8 cellular contexts compared by ENCODE assay signal in the genomic region with DNA sequence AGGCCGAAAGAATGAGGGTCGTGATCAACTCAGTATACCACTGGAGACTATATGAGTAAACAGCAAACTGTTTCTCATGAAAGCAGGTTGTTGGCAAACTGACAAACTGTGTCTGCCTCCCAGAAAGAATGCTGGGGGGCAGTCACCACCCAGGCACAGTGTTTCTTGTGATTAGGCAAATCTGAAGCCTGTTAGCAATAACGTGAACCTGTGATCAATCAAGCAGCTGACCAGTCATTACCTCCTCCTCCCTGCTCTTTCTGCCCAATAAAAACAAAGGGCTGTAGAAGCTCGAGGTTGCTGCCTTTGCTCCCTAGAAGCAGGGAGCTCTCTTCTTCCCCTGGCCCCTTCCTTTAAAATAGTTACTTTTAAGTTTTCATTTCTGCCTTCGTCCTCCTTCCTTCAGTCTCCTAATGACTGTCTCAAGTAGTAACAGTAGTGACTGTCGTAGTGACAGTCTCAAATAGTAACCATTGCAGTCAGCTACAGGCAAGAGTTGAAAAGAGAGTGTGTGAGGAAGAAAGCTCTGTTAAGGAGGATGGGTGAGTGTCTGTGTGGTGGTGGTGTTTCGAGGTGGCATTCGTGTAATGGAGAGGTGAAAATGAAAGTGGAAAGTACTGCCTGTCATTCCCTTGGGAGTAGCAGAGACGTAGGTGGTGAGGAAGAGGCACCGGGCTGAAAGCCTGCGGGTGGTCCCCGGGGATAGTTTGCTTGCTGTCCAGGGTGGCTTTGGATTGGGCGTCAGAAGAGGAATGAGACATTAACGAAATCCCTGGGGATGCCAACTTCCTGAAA. TPM values are rescaled to one million over a fixed set of nuclear protein-coding genes. Genes with fewer than 3 reads are reported as not detected.
DNase-seq lines count a peak whose midpoint lies in the region; ATAC-seq and TF ChIP-seq lines count a peak whose summit lies in the region.

No MANE protein-coding gene starts in this region.

- no peaks in the 10 kb centered on the region for H3K79me2 ChIP-seq in DND-41 (ENCODE audit: insufficient read depth, low read length)
- no peaks in the 10 kb centered on the region for H3K79me2 ChIP-seq in MM.1S (ENCODE audit: low read length)

- H3K4me3 ChIP-seq in DND-41 (ENCODE audit: low read depth in 1 of 2, low read length in 2 of 2): peak overlapping the region in 1 of 2 experiments; percentile 57; a peak in 3 of 4 replicates
- H3K4me3 ChIP-seq in MM.1S (ENCODE audit: low read length): peak overlapping the region; percentile 12; the same call in 1 of the 2 replicates
- H3K4me3 ChIP-seq in fibroblast of the aortic adventitia (ENCODE audit: low read depth, low read length): peak overlapping the region; percentile 35
- peak overlapping the region; percentile 69 for H3K4me3 ChIP-seq in thoracic aorta

- H3K9me2 ChIP-seq in MM.1S (replicated peaks; ENCODE audit: insufficient read depth, low read length): no peaks in the 10 kb centered on the region

- H3K4me2 ChIP-seq in DND-41 (ENCODE audit: insufficient read depth, low read length): peak overlapping the region; percentile 74
- H3K4me2 ChIP-seq in MM.1S (ENCODE audit: low read depth, low read length): peak overlapping the region; percentile 35

- H3K9me3 ChIP-seq in DND-41 (ENCODE audit: insufficient read depth, low read length, severe bottlenecking) (no peaks in the 10 kb centered on the region), MM.1S (replicated peaks; ENCODE audit: insufficient read depth, low read length) (no peaks in the 10 kb centered on the region), thoracic aorta (no peaks in the 10 kb centered on the region)

- ATAC-seq in DND-41 (ENCODE audit: insufficient read depth, low read depth) (peak; percentile 88), GM21576 (IDR thresholded peaks at IDR 0.05; ENCODE audit: unreplicated experiment) (peak; percentile 49), thoracic aorta (ENCODE audit: insufficient number of reproducible peaks, low FRiP score, low read depth) (no peak)

- no peaks in the 10 kb centered on the region for H3K4me1 Mint-ChIP-seq in Calu3 (ENCODE audit: low read depth, unreplicated experiment)

- H3K9ac ChIP-seq in DND-41 (ENCODE audit: low read depth, low read length) (peak overlapping the region; percentile 38), MM.1S (ENCODE audit: low read length) (no peak overlapping the region; the same call in 1 of the 2 replicates)

- BruUV-seq in Calu3 (replicated peaks; lab: Mats Ljungman, UMichigan): no TSS peak

- CTCF ChIA-PET in Calu3 (lab: Charles Lee) (interaction anchor here (0.5 to 1.2 kb wide), 3 partner anchors 9 to 187 kb away, joined by 3 to 11 read pairs (median 5); no protein-coding TSS in a partner anchor), GM10248 (lab: Yijun Ruan, JAX) (interaction anchor here (0.9 to 2.4 kb wide), 4 partner anchors 9 to 32 kb away, joined by 3 to 8 read pairs (median 5); no protein-coding TSS in a partner anchor)

- H2AFZ ChIP-seq in DND-41 (ENCODE audit: low read depth, low read length) (peak overlapping the region; percentile 73), MM.1S (ENCODE audit: low read length) (no peak overlapping the region)

- H3K27ac ChIP-seq in DND-41 (ENCODE audit: low read length) (peak overlapping the region; percentile 63), MM.1S (ENCODE audit: low read length) (no peak overlapping the region), thoracic aorta (peak overlapping the region; percentile 21 to 44)

- no peak overlapping the region for H3K27ac Mint-ChIP-seq in Calu3 (ENCODE audit: unreplicated experiment)

- POLR2A ChIA-PET in GM10248 (lab: Yijun Ruan, JAX): no interaction called here

- no peak for TF ChIP-seq CTCF in DND-41 (IDR thresholded peaks at IDR 0.05; ENCODE audit: borderline replicate concordance, extremely low read depth, low read length, poor library complexity, severe bottlenecking)
- TF ChIP-seq CTCF in MM.1S (IDR thresholded peaks at IDR 0.05; ENCODE audit: low read length): no peak
- no peak for TF ChIP-seq CTCF in fibroblast of the aortic adventitia (IDR thresholded peaks at IDR 0.05; ENCODE audit: insufficient read depth, low read length)
- TF ChIP-seq CTCF in thoracic aorta (IDR thresholded peaks at IDR 0.05): no peak
- TF ChIP-seq CTCF in Calu3 (IDR thresholded peaks at IDR 0.05; ENCODE audit: unreplicated experiment): no peak
- no peak for TF ChIP-seq CTCF in GM10248 (IDR thresholded peaks at IDR 0.05; ENCODE audit: control extremely low read depth, extremely low read depth, low read depth, missing control alignments)

- no peaks in the 10 kb centered on the region for H3K36me3 Mint-ChIP-seq in Calu3 (ENCODE audit: insufficient read depth, unreplicated experiment)

- no peak overlapping the region for H3K4me3 Mint-ChIP-seq in Calu3 (ENCODE audit: low read depth, unreplicated experiment)

- H3K36me3 ChIP-seq in DND-41 (ENCODE audit: insufficient read depth, low read length) (no peaks in the 10 kb centered on the region), MM.1S (replicated peaks; ENCODE audit: insufficient read depth, low read length) (no peaks in the 10 kb centered on the region), thoracic aorta (no peaks in the 10 kb centered on the region)

- no peaks in the 10 kb centered on the region for H3F3A ChIP-seq in MM.1S (ENCODE audit: insufficient read depth, low read length)

- no peaks in the 10 kb centered on the region for H3K27me3 Mint-ChIP-seq in Calu3 (ENCODE audit: unreplicated experiment)

- no peaks in the 10 kb centered on the region for H3K9me3 Mint-ChIP-seq in Calu3 (ENCODE audit: low read depth, unreplicated experiment)

- H4K20me1 ChIP-seq in DND-41 (ENCODE audit: insufficient read depth, low read length) (no peaks in the 10 kb centered on the region), MM.1S (ENCODE audit: insufficient read depth, low read length) (no peaks in the 10 kb centered on the region)

- peak; percentile 64 for DNase-seq in DND-41
- DNase-seq in MM.1S: no peak
- no peak for DNase-seq in fibroblast of the aortic adventitia (ENCODE audit: low read depth)
- no peak for DNase-seq in thoracic aorta (ENCODE audit: low spot score)
- DNase-seq in Calu3: no peak
- no peak for DNase-seq in iPS-NIHi7 (ENCODE audit: extremely low spot score)
- DNase-seq in GM10248 (ENCODE audit: extremely low spot score): no peak

- no peaks in the 10 kb centered on the region for H3K27me3 ChIP-seq in DND-41 (ENCODE audit: insufficient read depth, low read length, poor library complexity)
- no peaks in the 10 kb centered on the region for H3K27me3 ChIP-seq in MM.1S (replicated peaks; ENCODE audit: insufficient read depth, low read length)
- no peaks in the 10 kb centered on the region for H3K27me3 ChIP-seq in thoracic aorta (replicated peaks; ENCODE audit: insufficient read depth)

- H3K4me1 ChIP-seq in DND-41 (ENCODE audit: insufficient read depth, low read length): peaks cover 29% of the 10 kb centered on the region
- H3K4me1 ChIP-seq in MM.1S (ENCODE audit: low read length): peaks cover 32% of the 10 kb centered on the region
- peaks cover 10 to 44% of the 10 kb centered on the region in 2 donors for H3K4me1 ChIP-seq in thoracic aorta (ENCODE audit: control insufficient read depth in 1 of 2, low read depth in 2 of 2)

- intact Hi-C loops in Calu3 (cut with micrococcal nuclease; ENCODE audit: unreplicated experiment): no loop called here

RNA-seq across cellular contexts. Expression of gene HHAT, which starts 14.5 kb away (rescaled TPM):
- 4.7 and 8.5 TPM in 2 replicates for total RNA-seq in fibroblast of the aortic adventitia (ENCODE audit: low replicate concordance)
- 1 to 10 TPM; 4.5 to 4.6 TPM for total RNA-seq in thoracic aorta
- total RNA-seq in Calu3 (2022): 5.5 and 5.8 TPM in 2 replicates
